In the genomic region with DNA sequence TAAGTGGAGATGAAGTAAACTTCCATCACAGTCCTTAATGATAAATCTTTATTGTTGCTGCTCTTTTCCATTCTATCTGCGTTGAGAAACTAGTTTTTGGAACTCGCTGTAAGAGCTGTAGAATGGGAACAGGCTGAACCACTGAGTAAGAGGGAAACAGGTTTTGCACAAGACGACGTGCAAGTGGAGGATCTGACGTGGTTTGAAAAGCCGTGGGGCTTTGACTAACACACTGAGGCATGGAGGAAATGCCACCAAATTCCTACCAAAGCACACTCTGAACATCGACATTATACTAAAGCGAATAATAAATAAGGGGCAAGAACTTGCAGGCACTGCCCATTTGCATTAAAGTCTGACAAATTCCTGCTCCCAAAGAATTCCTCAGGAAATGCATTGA, we compare ENCODE assay signal across 14 cellular contexts.
A peak's percentile ranks its signal among the peaks of the same experiment; 100 is the strongest.
DNase-seq lines count a peak whose midpoint lies in the region; ATAC-seq and TF ChIP-seq lines count a peak whose summit lies in the region.
"Had no signal": no experiment of that assay in that cellular context is flagged by ENCODE, and none has a peak within 500 bp of the region (broad histone marks: within the 10 kb centered on the region; RNA-seq: fewer than 3 reads in every experiment).

No MANE protein-coding gene starts in this region.

- H3K27ac ChIP-seq in right lobe of liver, result no peak overlapping the region
- H3K27ac ChIP-seq: KMS-11, SJCRH30 had no signal

- H3K4me3 Mint-ChIP-seq in chondrocyte (ENCODE audit: unreplicated experiment) (peak overlapping the region; percentile 43), mesothelial cell of epicardium (no peak overlapping the region)
- H3K4me3 Mint-ChIP-seq: brain had no signal

- 69% methylated on average over 8 of the region's 8 CpGs for WGBS in right lobe of liver (ENCODE audit: insufficient coverage, low coverage, low lambda C conversion rate, missing lambda C conversion rate)

- intact Hi-C loops in right lobe of liver (cut with DNase I), result no loop called here

- no peak overlapping the region for H3K4me3 ChIP-seq in right lobe of liver
- H3K4me3 ChIP-seq: SJCRH30 had no signal

- H3K9me3 Mint-ChIP-seq in chondrocyte (ENCODE audit: low read depth) (peaks cover 9% of the 10 kb centered on the region), mesothelial cell of epicardium (peaks cover 25% of the 10 kb centered on the region)

- H3K4me1 Mint-ChIP-seq in chondrocyte (ENCODE audit: low read depth), result peaks cover 49% of the 10 kb centered on the region
- H3K4me1 Mint-ChIP-seq in mesothelial cell of epicardium, result peaks cover 16% of the 10 kb centered on the region

- no peak for TF ChIP-seq CTCF in chondrocyte (IDR thresholded peaks at IDR 0.05)
- TF ChIP-seq CTCF in mesothelial cell of epicardium (IDR thresholded peaks at IDR 0.05; ENCODE audit: unreplicated experiment), result no peak
- TF ChIP-seq CTCF in right lobe of liver (IDR thresholded peaks at IDR 0.05), result no peak

- no peaks in the 10 kb centered on the region for H3K4me1 ChIP-seq in right lobe of liver
- H3K4me1 ChIP-seq: SJCRH30 had no signal

- TF ChIP-seq POLR2A in right lobe of liver (IDR thresholded peaks at IDR 0.05), result no peak

- H3K27me3 ChIP-seq in right lobe of liver, result no peaks in the 10 kb centered on the region
- H3K27me3 ChIP-seq: heart left ventricle, SJCRH30 had no signal

- DNase-seq in AG08396 (ENCODE audit: low spot score) (peak; percentile 17), HS-27A (ENCODE audit: low read depth) (peak; percentile 62), chondrocyte (ENCODE audit: low spot score) (no peak), mesothelial cell of epicardium (ENCODE audit: low spot score in 2 of 2, unreplicated experiment in 2 of 2) (no peak), right lobe of liver (no peak), NCI-H69 (lab: John Stamatoyannopoulos, UW) (no peak), amygdala (lab: John Stamatoyannopoulos, UW) (no peak), 8988T (no peak)
- DNase-seq: heart left ventricle, naive B cell, NCI-H2227 treated with DMSO at 0.1 percent for 48 hours, SJCRH30 had no signal

- ATAC-seq in right lobe of liver, result no peak

- no peaks in the 10 kb centered on the region for H3K9me3 ChIP-seq in right lobe of liver
- H3K9me3 ChIP-seq: SJCRH30 had no signal

- H3K36me3 ChIP-seq in right lobe of liver, result no peaks in the 10 kb centered on the region
- H3K36me3 ChIP-seq: heart left ventricle, SJCRH30 had no signal

- H3K27ac Mint-ChIP-seq in chondrocyte (ENCODE audit: unreplicated experiment), result peak overlapping the region; percentile 76
- peak overlapping the region; percentile 43 for H3K27ac Mint-ChIP-seq in mesothelial cell of epicardium

- H3K36me3 Mint-ChIP-seq in chondrocyte (ENCODE audit: low read depth), result peaks cover 1% of the 10 kb centered on the region
- H3K36me3 Mint-ChIP-seq in mesothelial cell of epicardium, result peaks cover 7% of the 10 kb centered on the region

- H3K27me3 Mint-ChIP-seq in chondrocyte (ENCODE audit: low read depth) (no peaks in the 10 kb centered on the region), mesothelial cell of epicardium (ENCODE audit: low read depth) (peaks cover 2% of the 10 kb centered on the region)

Comparison
In these comparisons a context has a peak if more than half of its experiments do, and no peak if none do; other contexts are left out.
1. DNase-seq: peak in AG08396 (single experiment) and HS-27A (single experiment); none in chondrocyte (single experiment), mesothelial cell of epicardium (0 of 2), right lobe of liver (0 of 3), NCI-H69 (single experiment), amygdala (0 of 56) and 8988T (single experiment).